In genomic region chr11:803467-803742, GRCh38 we compare ENCODE assay signal across 14 cellular contexts. TPM values are rescaled to one million over a fixed set of nuclear protein-coding genes. Genes with fewer than 3 reads are reported as not detected.
DNase-seq lines count a peak whose midpoint lies in the region; ATAC-seq and TF ChIP-seq lines count a peak whose summit lies in the region.
"Had no signal": no experiment of that assay in that cellular context is flagged by ENCODE, and none has a peak within 500 bp of the region (broad histone marks: within the 10 kb centered on the region; RNA-seq: fewer than 3 reads in every experiment).

No MANE protein-coding gene starts in this region.

- H3K4me3 ChIP-seq in Loucy (ENCODE audit: low read length, poor library complexity, severe bottlenecking), result peak overlapping the region; percentile 95
- H3K4me3 ChIP-seq in astrocyte of the cerebellum (ENCODE audit: low read depth, low read length), result peak overlapping the region; percentile 51
- H3K4me3 ChIP-seq in osteoblast (ENCODE audit: insufficient read depth, low read length), result peak overlapping the region; percentile 74
- no peak overlapping the region for H3K4me3 ChIP-seq in MG63
- H3K4me3 ChIP-seq: SJSA1 had no signal

- no peak for ATAC-seq in activated CD8-positive, alpha-beta memory T cell treated with anti-CD3 and anti-CD28 coated beads, Interleukin-2, amount 10 ng/mL, durations not matched to agents 7 days and 5 days
- no peak for ATAC-seq in HG03045 (IDR thresholded peaks at IDR 0.05; ENCODE audit: unreplicated experiment)
- ATAC-seq in HG02571 (IDR thresholded peaks at IDR 0.05; ENCODE audit: unreplicated experiment), result no peak
- ATAC-seq: lower lobe of right lung had no signal

- peaks cover 32% of the 10 kb centered on the region for H3K79me2 ChIP-seq in Loucy (ENCODE audit: insufficient read depth, low read length)
- peaks cover 16% of the 10 kb centered on the region for H3K79me2 ChIP-seq in osteoblast (ENCODE audit: insufficient read depth, low read length)

- H3K9me3 ChIP-seq in Loucy (ENCODE audit: insufficient read depth, low read depth, low read length), result no peaks in the 10 kb centered on the region
- no peaks in the 10 kb centered on the region for H3K9me3 ChIP-seq in osteoblast (ENCODE audit: low read depth, low read length)
- no peaks in the 10 kb centered on the region for H3K9me3 ChIP-seq in MG63
- H3K9me3 ChIP-seq: lower lobe of right lung, SJSA1 had no signal

- H3K36me3 ChIP-seq in Loucy (ENCODE audit: insufficient read depth, low read length) (no peaks in the 10 kb centered on the region), osteoblast (ENCODE audit: insufficient read depth, low read length) (peaks cover 23% of the 10 kb centered on the region), MG63 (peaks cover 36% of the 10 kb centered on the region)
- H3K36me3 ChIP-seq: SJSA1 had no signal

- no peak overlapping the region for H3K27ac Mint-ChIP-seq in activated CD8-positive, alpha-beta memory T cell treated with anti-CD3 and anti-CD28 coated beads, Interleukin-2, amount 10 ng/mL, durations not matched to agents 7 days and 5 days

- no peak for DNase-seq in activated CD8-positive, alpha-beta memory T cell treated with anti-CD3 and anti-CD28 coated beads, Interleukin-2, amount 10 ng/mL, durations not matched to agents 7 days and 5 days
- no peak for DNase-seq in activated CD8-positive, alpha-beta memory T cell treated with anti-CD3 and anti-CD28 coated beads, Interleukin-2, amount 50 U/mL, for 4 hours
- no peak for DNase-seq in astrocyte of the cerebellum (ENCODE audit: low read depth)
- no peak for DNase-seq in osteoblast (ENCODE audit: insufficient read length, low spot score, missing footprints)
- DNase-seq in MG63, result no peak
- DNase-seq: activated gamma-delta T cell treated with Interleukin-2 at 50 U/mL for 16 hours, erythroblast, lower lobe of right lung, NCI-H187, NCI-H82 had no signal

- H4K20me1 ChIP-seq in Loucy (ENCODE audit: insufficient read depth, low read length, poor library complexity, severe bottlenecking), result peaks cover 7% of the 10 kb centered on the region
- H4K20me1 ChIP-seq in osteoblast (ENCODE audit: insufficient read depth, low read length), result no peaks in the 10 kb centered on the region

- CTCF ChIA-PET in activated CD8-positive, alpha-beta memory T cell treated with anti-CD3 and anti-CD28 coated beads, Interleukin-2, amount 10 ng/mL, durations not matched to agents 7 days and 5 days (lab: Charles Lee), result interaction anchor here (1.2 kb wide), 1 partner anchor 16 kb away, joined by 5 read pairs; the partner anchor contains the start of gene PNPLA2

- peak overlapping the region; percentile 81 for H3K4me3 Mint-ChIP-seq in activated CD8-positive, alpha-beta memory T cell treated with anti-CD3 and anti-CD28 coated beads, Interleukin-2, amount 10 ng/mL, durations not matched to agents 7 days and 5 days

- TF ChIP-seq CTCF in Loucy (conservative IDR thresholded peaks at IDR 0.05; ENCODE audit: low read length) (no peak), astrocyte of the cerebellum (IDR thresholded peaks at IDR 0.05; ENCODE audit: low read depth, low read length, missing control alignments) (no peak), osteoblast (IDR thresholded peaks at IDR 0.05; ENCODE audit: extremely low read depth, low read depth, low read length) (no peak)

- H3K9me2 ChIP-seq in Loucy (replicated peaks; ENCODE audit: low read depth, low read length), result no peaks in the 10 kb centered on the region

- H3K27me3 Mint-ChIP-seq in activated CD8-positive, alpha-beta memory T cell treated with anti-CD3 and anti-CD28 coated beads, Interleukin-2, amount 10 ng/mL, durations not matched to agents 7 days and 5 days, result no peaks in the 10 kb centered on the region

- H3K36me3 Mint-ChIP-seq in activated CD8-positive, alpha-beta memory T cell treated with anti-CD3 and anti-CD28 coated beads, Interleukin-2, amount 10 ng/mL, durations not matched to agents 7 days and 5 days, result peaks cover 3% of the 10 kb centered on the region

- in situ Hi-C loops in astrocyte of the cerebellum (cut with HindIII; ENCODE audit: low sequenced_read_pairs), result no loop called here

- H2AFZ ChIP-seq in Loucy (ENCODE audit: low read length), result no peak overlapping the region
- no peak overlapping the region for H2AFZ ChIP-seq in osteoblast (ENCODE audit: low read length)

- H3F3A ChIP-seq in Loucy (ENCODE audit: low read depth), result no peaks in the 10 kb centered on the region; the same call in 1 of the 2 replicates

- no peaks in the 10 kb centered on the region for H3K9me3 Mint-ChIP-seq in activated CD8-positive, alpha-beta memory T cell treated with anti-CD3 and anti-CD28 coated beads, Interleukin-2, amount 10 ng/mL, durations not matched to agents 7 days and 5 days (ENCODE audit: low read depth)

- peaks cover 22% of the 10 kb centered on the region for H3K4me1 Mint-ChIP-seq in activated CD8-positive, alpha-beta memory T cell treated with anti-CD3 and anti-CD28 coated beads, Interleukin-2, amount 10 ng/mL, durations not matched to agents 7 days and 5 days

- H3K9ac ChIP-seq in Loucy (ENCODE audit: low read depth, low read length, poor library complexity, severe bottlenecking), result peak overlapping the region; percentile 99

- H3K4me2 ChIP-seq in Loucy (ENCODE audit: low read depth, low read length, poor library complexity, severe bottlenecking), result peak overlapping the region; percentile 100
- peak overlapping the region; percentile 87 for H3K4me2 ChIP-seq in osteoblast (ENCODE audit: insufficient read depth, low read length)

- H3K27ac ChIP-seq in osteoblast (ENCODE audit: low read depth, low read length), result no peak overlapping the region
- H3K27ac ChIP-seq: lower lobe of right lung, SJSA1 had no signal

- no peaks in the 10 kb centered on the region for H3K27me3 ChIP-seq in Loucy (ENCODE audit: insufficient read depth, low read length, poor library complexity, severe bottlenecking)
- H3K27me3 ChIP-seq in osteoblast (ENCODE audit: insufficient read depth, low read length), result no peaks in the 10 kb centered on the region
- no peaks in the 10 kb centered on the region for H3K27me3 ChIP-seq in MG63
- H3K27me3 ChIP-seq: SJSA1 had no signal

- H3K4me1 ChIP-seq in Loucy (ENCODE audit: insufficient read depth, low read length, poor library complexity, severe bottlenecking), result peaks cover 20% of the 10 kb centered on the region
- H3K4me1 ChIP-seq in osteoblast (ENCODE audit: insufficient read depth, low read length), result peaks cover 19% of the 10 kb centered on the region

RNA-seq across cellular contexts. Expression of gene PIDD1, which starts 1.6 kb away (rescaled TPM):
- total RNA-seq in activated CD8-positive, alpha-beta memory T cell treated with anti-CD3 and anti-CD28 coated beads, Interleukin-2, amount 10 ng/mL, durations not matched to agents 7 days and 5 days, result 10 to 100 TPM; 42.4 to 59.8 TPM
- 5.9 and 6.5 TPM in 2 replicates for total RNA-seq in osteoblast
- 4.9 and 10.8 TPM in 2 replicates for total RNA-seq in MG63 (2014; rRNA removed; shearing (Covaris generic); ENCODE audit: low replicate concordance)

RNA-seq across cellular contexts. Expression of gene SLC25A22, which starts 5.3 kb away (rescaled TPM):
- 10 to 100 TPM; 49.4 to 54.7 TPM for total RNA-seq in activated CD8-positive, alpha-beta memory T cell treated with anti-CD3 and anti-CD28 coated beads, Interleukin-2, amount 10 ng/mL, durations not matched to agents 7 days and 5 days
- total RNA-seq in osteoblast, result 8.0 and 9.0 TPM in 2 replicates
- total RNA-seq in MG63 (2014; rRNA removed; shearing (Covaris generic); ENCODE audit: low replicate concordance), result 28.6 and 31.3 TPM in 2 replicates

RNA-seq across cellular contexts. Expression of gene RPLP2, which starts 6.4 kb away (rescaled TPM):
- 1,000 to 10,000 TPM; 1,844 to 1,872 TPM for total RNA-seq in activated CD8-positive, alpha-beta memory T cell treated with anti-CD3 and anti-CD28 coated beads, Interleukin-2, amount 10 ng/mL, durations not matched to agents 7 days and 5 days
- 227 and 386 TPM in 2 replicates for total RNA-seq in osteoblast
- total RNA-seq in MG63 (2014; rRNA removed; shearing (Covaris generic); ENCODE audit: low replicate concordance), result 770 and 1,105 TPM in 2 replicates

RNA-seq across cellular contexts. Expression of gene CEND1, which starts 13.5 kb away (rescaled TPM):
- 1 to 10 TPM; 1.3 to 3.7 TPM for total RNA-seq in activated CD8-positive, alpha-beta memory T cell treated with anti-CD3 and anti-CD28 coated beads, Interleukin-2, amount 10 ng/mL, durations not matched to agents 7 days and 5 days
- total RNA-seq in osteoblast, result not detected in 2 replicates
- not detected in 2 replicates for total RNA-seq in MG63 (2014; rRNA removed; shearing (Covaris generic); ENCODE audit: low replicate concordance)
- total RNA-seq: lower lobe of right lung had no signal

RNA-seq across cellular contexts. Expression of gene PNPLA2, which starts 15.3 kb away (rescaled TPM):
- 10 to 100 TPM; 64.7 to 70.0 TPM for total RNA-seq in activated CD8-positive, alpha-beta memory T cell treated with anti-CD3 and anti-CD28 coated beads, Interleukin-2, amount 10 ng/mL, durations not matched to agents 7 days and 5 days
- total RNA-seq in osteoblast, result 32.1 and 32.6 TPM in 2 replicates
- 4.2 and 12.4 TPM in 2 replicates for total RNA-seq in MG63 (2014; rRNA removed; shearing (Covaris generic); ENCODE audit: low replicate concordance)
